1 cellular context compared by ENCODE assay signal in genomic region chr2:213151437-213152064, GRCh38.
TF ChIP-seq lines count a peak whose summit lies in the region.

IKZF2 (minus strand) TSS chr2:213151612; CDS start chr2:213148629, 2,983 bp downstream.

TF ChIP-seq in HepG2, 621 proteins besides CTCF, POLR2A, EP300 and RAD21 (continued from another document):
- 0 out of 2 replicates have a peak, but pooled peaks have one; percentile 31 for TF ChIP-seq THAP8 (CRISPR knock-in tag; IDR thresholded peaks at IDR 0.05; ENCODE audit: borderline replicate concordance)
- TF ChIP-seq KDM5B (CRISPR knock-in tag; IDR thresholded peaks at IDR 0.05; ENCODE audit: borderline replicate concordance) = peak; percentile 65; the same call in 1 of the 2 replicates
- TF ChIP-seq ZBTB7B (CRISPR knock-in tag; IDR thresholded peaks at IDR 0.05) = 0 out of 2 replicates have a peak, but pooled peaks have one; percentile 8
- peak; percentile 62; the same call in 1 of the 2 replicates for TF ChIP-seq TEF (CRISPR knock-in tag; IDR thresholded peaks at IDR 0.05)
- peak; percentile 27; the same call in 1 of the 2 replicates for TF ChIP-seq ZNF225 (CRISPR knock-in tag; IDR thresholded peaks at IDR 0.05)
- peak; percentile 82 for TF ChIP-seq MYPOP (CRISPR knock-in tag; IDR thresholded peaks at IDR 0.05)
- 0 out of 2 replicates have a peak, but pooled peaks have one; percentile 59 for TF ChIP-seq ZXDC (CRISPR knock-in tag; IDR thresholded peaks at IDR 0.05)
- TF ChIP-seq RBFOX2 (IDR thresholded peaks at IDR 0.05; ENCODE audit: low read depth, low read length) = peak; percentile 68
- no peak for TF ChIP-seq ISX (CRISPR knock-in tag; conservative IDR thresholded peaks at IDR 0.05)
- TF ChIP-seq SNRNP70 (IDR thresholded peaks at IDR 0.05; ENCODE audit: low read depth, low read length) = no peak
- no peak for TF ChIP-seq PRDM15 (CRISPR knock-in tag; IDR thresholded peaks at IDR 0.05)
- TF ChIP-seq KDM2A (CRISPR knock-in tag; IDR thresholded peaks at IDR 0.05; ENCODE audit: borderline replicate concordance, low read depth) = peak; percentile 77; the same call in 1 of the 2 replicates
- TF ChIP-seq SP2 (CRISPR knock-in tag; IDR thresholded peaks at IDR 0.05) = peak; percentile 46
- TF ChIP-seq NONO (IDR thresholded peaks at IDR 0.05) = no peak
- TF ChIP-seq NONO (CRISPR knock-in tag; conservative IDR thresholded peaks at IDR 0.05) = peak; percentile 36; the same call in 1 of the 2 replicates
- no peak for TF ChIP-seq ZNF264 (CRISPR knock-in tag; IDR thresholded peaks at IDR 0.05)
- peak; percentile 71 for TF ChIP-seq ZNF883 (CRISPR knock-in tag; IDR thresholded peaks at IDR 0.05; ENCODE audit: not compliant biosample characterization)
- TF ChIP-seq ATF2 (CRISPR knock-in tag; IDR thresholded peaks at IDR 0.05) = no peak
- TF ChIP-seq ZIK1 (CRISPR knock-in tag; IDR thresholded peaks at IDR 0.05; ENCODE audit: borderline replicate concordance, low read depth) = no peak
- peak; percentile 33; the same call in 1 of the 2 replicates for TF ChIP-seq MYC (CRISPR knock-in tag; IDR thresholded peaks at IDR 0.05; ENCODE audit: borderline replicate concordance)
- peak; percentile 31 for TF ChIP-seq ASH2L (IDR thresholded peaks at IDR 0.05; ENCODE audit: insufficient read length, low read depth, low read length)
